ENCODE assay signal across 3 cellular contexts in the genomic region with DNA sequence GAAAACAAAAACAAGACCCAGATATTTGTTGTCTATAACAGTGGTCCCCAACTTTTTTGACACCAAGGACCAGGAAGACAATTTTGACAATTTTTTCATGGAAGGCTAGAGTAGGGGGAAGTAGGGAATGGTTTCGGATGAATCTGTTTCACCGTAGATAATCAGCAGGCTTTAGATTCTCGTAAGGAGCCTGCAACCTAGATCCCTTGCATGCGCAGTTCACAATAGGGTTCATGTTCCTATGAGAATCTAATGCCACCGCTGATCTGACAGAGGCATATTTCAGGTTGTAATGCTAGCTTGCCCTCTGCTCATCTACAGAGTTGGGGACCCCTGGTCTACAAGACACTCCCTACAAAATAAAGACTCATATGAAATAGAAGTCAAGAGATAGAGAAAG.
"Had no signal": no experiment of that assay in that cellular context is flagged by ENCODE, and none has a peak within 500 bp of the region (broad histone marks: within the 10 kb centered on the region; RNA-seq: fewer than 3 reads in every experiment).

No MANE protein-coding gene starts in this region.

- H3K4me3 ChIP-seq: GM12878 had no signal

- DNase-seq: GDM1, GF-D8 had no signal

- ATAC-seq: GM12878 had no signal
